In the genomic region with DNA sequence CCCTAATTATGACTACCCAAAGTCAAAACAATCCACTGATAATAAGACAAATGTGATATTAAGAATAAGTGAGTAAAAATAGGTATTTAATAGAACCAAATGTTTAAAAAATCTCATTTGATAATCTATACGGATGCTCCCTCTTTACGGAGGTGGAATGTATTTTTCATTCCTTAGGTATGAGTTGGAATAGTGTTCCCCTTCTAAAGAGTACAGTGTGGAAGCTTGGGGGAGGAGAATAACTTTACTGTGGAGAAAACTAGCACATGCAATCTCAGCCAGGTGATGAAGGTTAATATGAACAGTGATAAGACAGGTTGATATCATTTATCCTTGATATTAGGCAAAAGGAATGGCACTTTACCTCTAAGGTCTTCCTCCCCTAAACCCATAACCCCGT, we compare ENCODE assay signal across 24 cellular contexts.
DNase-seq lines count a peak whose midpoint lies in the region; ATAC-seq and TF ChIP-seq lines count a peak whose summit lies in the region.
"Had no signal": no experiment of that assay in that cellular context is flagged by ENCODE, and none has a peak within 500 bp of the region (broad histone marks: within the 10 kb centered on the region; RNA-seq: fewer than 3 reads in every experiment).

No MANE protein-coding gene starts in this region.

- no CpG with 5 or more reads among the region's 3 CpGs for WGBS in mesendoderm (ENCODE audit: extremely low coverage, insufficient coverage, low lambda C conversion rate)

- no peak overlapping the region for H2BK5ac ChIP-seq in mesendoderm (ENCODE audit: low read length)

- H2AK5ac ChIP-seq in mesendoderm (ENCODE audit: low read length) = no peak overlapping the region

- no peak overlapping the region for H4K8ac ChIP-seq in mesendoderm (ENCODE audit: low read depth, low read length)

- no peak overlapping the region for H3K27ac ChIP-seq in Karpas-422 (ENCODE audit: low read length)
- H3K27ac ChIP-seq in mesendoderm (ENCODE audit: low read depth, low read length) = no peak overlapping the region
- H3K27ac ChIP-seq: BLaER1 treated with 17β-estradiol and CSF1 and Interleukin-3, amounts not matched to agents 10 nM and 100 nM had no signal

- no peaks in the 10 kb centered on the region for H3K9me2 ChIP-seq in Karpas-422 (replicated peaks; ENCODE audit: insufficient read depth, low read length)

- H3K9me3 Mint-ChIP-seq in activated T-cell treated with anti-CD3 and anti-CD28 coated beads, Interleukin-2, amount 50 U/mL, for 24 hours = no peaks in the 10 kb centered on the region
- H3K9me3 Mint-ChIP-seq: CD4-positive, alpha-beta T cell; CD8-positive, alpha-beta memory T cell; GM23338; H9 had no signal

- no peak overlapping the region for H3K27ac Mint-ChIP-seq in activated T-cell treated with anti-CD3 and anti-CD28 coated beads, Interleukin-2, amount 50 U/mL, for 24 hours
- H3K27ac Mint-ChIP-seq: CD14-positive monocyte; CD4-positive, alpha-beta T cell; GM23338; H9 had no signal

- H3K4me2 ChIP-seq in Karpas-422 (ENCODE audit: low read depth, low read length, poor library complexity, severe bottlenecking) (no peak overlapping the region), mesendoderm (ENCODE audit: low read length) (no peak overlapping the region)
- H3K4me2 ChIP-seq: A549; BLaER1 treated with 17β-estradiol and CSF1 and Interleukin-3, amounts not matched to agents 10 nM and 100 nM; GM23338 had no signal

- no peak overlapping the region for H2BK120ac ChIP-seq in mesendoderm (ENCODE audit: low read depth, low read length)

- no peak overlapping the region for H3K9ac ChIP-seq in Karpas-422 (ENCODE audit: low read length)
- H3K9ac ChIP-seq in mesendoderm (ENCODE audit: low read length) = no peak overlapping the region
- H3K9ac ChIP-seq: BLaER1 treated with 17β-estradiol and CSF1 and Interleukin-3, amounts not matched to agents 10 nM and 100 nM had no signal

- no peak overlapping the region for H3K4me3 ChIP-seq in Karpas-422 (ENCODE audit: low read length)
- H3K4me3 ChIP-seq in mesendoderm (ENCODE audit: low read length) = no peak overlapping the region
- H3K4me3 ChIP-seq: A549; BLaER1 treated with 17β-estradiol and CSF1 and Interleukin-3, amounts not matched to agents 10 nM and 100 nM; GM12878; GM23338 had no signal

- H3K4me3 Mint-ChIP-seq in activated T-cell treated with anti-CD3 and anti-CD28 coated beads, Interleukin-2, amount 50 U/mL, for 24 hours = no peak overlapping the region
- H3K4me3 Mint-ChIP-seq: CD14-positive monocyte; CD4-positive, alpha-beta T cell; CD8-positive, alpha-beta memory T cell; GM23338; H9 had no signal

- no peak overlapping the region for H3K18ac ChIP-seq in mesendoderm (ENCODE audit: low read length)

- no peak overlapping the region for H3K4ac ChIP-seq in mesendoderm (ENCODE audit: low read depth, low read length)

- H2AFZ ChIP-seq in Karpas-422 (ENCODE audit: low read length) = no peak overlapping the region
- H2AFZ ChIP-seq: GM23338 had no signal

- H3K27me3 ChIP-seq in Karpas-422 (ENCODE audit: low read length) (no peaks in the 10 kb centered on the region), mesendoderm (ENCODE audit: insufficient read depth, low read length, poor library complexity) (no peaks in the 10 kb centered on the region)
- H3K27me3 ChIP-seq: BLaER1 treated with 17β-estradiol and CSF1 and Interleukin-3, amounts not matched to agents 10 nM and 100 nM had no signal

- peaks cover 3% of the 10 kb centered on the region for H3K27me3 Mint-ChIP-seq in activated T-cell treated with anti-CD3 and anti-CD28 coated beads, Interleukin-2, amount 50 U/mL, for 24 hours
- H3K27me3 Mint-ChIP-seq: CD4-positive, alpha-beta T cell; CD8-positive, alpha-beta memory T cell had no signal

- H3K36me3 ChIP-seq in Karpas-422 (ENCODE audit: insufficient read depth, low read length) (no peaks in the 10 kb centered on the region), mesendoderm (ENCODE audit: control insufficient read depth, insufficient read depth, low read length) (no peaks in the 10 kb centered on the region)
- H3K36me3 ChIP-seq: BE2C; BLaER1 treated with 17β-estradiol and CSF1 and Interleukin-3, amounts not matched to agents 10 nM and 100 nM had no signal

- DNase-seq in EL (peak; percentile 33), Karpas-422 (peak; percentile 16), iris pigment epithelial cell (ENCODE audit: low read depth) (peak; percentile 9), mesendoderm (no peak), NCI-H146 treated with DMSO at 0.1 percent for 48 hours (lab: John Stamatoyannopoulos, UW; ENCODE audit: unreplicated experiment) (no peak), NCI-H1048 (lab: John Stamatoyannopoulos, UW) (no peak)
- DNase-seq in activated T-cell treated with anti-CD3 and anti-CD28 coated beads, Interleukin-2, amount 50 U/mL, for 24 hours = no peak
- DNase-seq: 8988T; ACHN; AML-193; BE2C; CD4-positive, alpha-beta T cell; CD8-positive, alpha-beta memory T cell; DMS 273 treated with DMSO at 0.1 percent for 48 hours; DMS79; GDM1; H9 had no signal

- peak; percentile 68; the same call in 2 of the 3 replicates for ATAC-seq in SK-N-SH treated with all-trans-retinoic acid at 6 μM for 48 hours
- ATAC-seq: A549, GM12878, GM23338, HCT116 had no signal

- no peaks in the 10 kb centered on the region for H3K9me3 ChIP-seq in Karpas-422 (ENCODE audit: low read length)
- H3K9me3 ChIP-seq: A549; BE2C; BLaER1 treated with 17β-estradiol and CSF1 and Interleukin-3, amounts not matched to agents 10 nM and 100 nM had no signal

- no peaks in the 10 kb centered on the region for H3K79me1 ChIP-seq in mesendoderm (ENCODE audit: low read length)

- no peaks in the 10 kb centered on the region for H3K36me3 Mint-ChIP-seq in activated T-cell treated with anti-CD3 and anti-CD28 coated beads, Interleukin-2, amount 50 U/mL, for 24 hours (ENCODE audit: low read depth)
- H3K36me3 Mint-ChIP-seq: CD14-positive monocyte; CD8-positive, alpha-beta memory T cell had no signal

- no peak overlapping the region for H2BK15ac ChIP-seq in mesendoderm (replicated peaks; ENCODE audit: low read depth)

- no peak overlapping the region for H3K56ac ChIP-seq in mesendoderm (ENCODE audit: low read length)

- no peaks in the 10 kb centered on the region for H4K20me1 ChIP-seq in Karpas-422 (ENCODE audit: insufficient read depth, low read depth, low read length)
- H4K20me1 ChIP-seq: BLaER1 treated with 17β-estradiol and CSF1 and Interleukin-3, amounts not matched to agents 10 nM and 100 nM had no signal

- peaks cover 14% of the 10 kb centered on the region for H3K4me1 Mint-ChIP-seq in activated T-cell treated with anti-CD3 and anti-CD28 coated beads, Interleukin-2, amount 50 U/mL, for 24 hours (ENCODE audit: low read depth)
- H3K4me1 Mint-ChIP-seq: CD14-positive monocyte had no signal

- H3K4me1 ChIP-seq in Karpas-422 (ENCODE audit: low read length) = no peaks in the 10 kb centered on the region
- H3K4me1 ChIP-seq in mesendoderm (ENCODE audit: control insufficient read depth, low read depth, low read length) = no peaks in the 10 kb centered on the region
- H3K4me1 ChIP-seq: BE2C; BLaER1 treated with 17β-estradiol and CSF1 and Interleukin-3, amounts not matched to agents 10 nM and 100 nM had no signal

- H3K79me2 ChIP-seq in Karpas-422 (ENCODE audit: low read length) (no peaks in the 10 kb centered on the region), mesendoderm (ENCODE audit: control insufficient read depth, insufficient read depth, low read length) (no peaks in the 10 kb centered on the region)

- no peak overlapping the region for H4K5ac ChIP-seq in mesendoderm (ENCODE audit: low read length)

- no peak overlapping the region for H3K23ac ChIP-seq in mesendoderm (ENCODE audit: low read length)

TF ChIP-seq in SK-N-SH treated with all-trans-retinoic acid at 6 μM for 48 hours, 23 proteins besides CTCF, POLR2A, EP300 and RAD21 (continues in another document):
- TF ChIP-seq CSDC2 (CRISPR knock-in tag; IDR thresholded peaks at IDR 0.05) (no peak), ZFP3 (CRISPR knock-in tag; IDR thresholded peaks at IDR 0.05) (no peak), ESRRG (CRISPR knock-in tag; IDR thresholded peaks at IDR 0.05) (no peak), SNAI2 (CRISPR knock-in tag; IDR thresholded peaks at IDR 0.05) (no peak), ZC3H10 (CRISPR knock-in tag; IDR thresholded peaks at IDR 0.05) (no peak), ZNF8 (CRISPR knock-in tag; IDR thresholded peaks at IDR 0.05) (no peak), RARB (CRISPR knock-in tag; IDR thresholded peaks at IDR 0.05) (no peak), ZNF70 (CRISPR knock-in tag; IDR thresholded peaks at IDR 0.05) (no peak), GLIS3 (CRISPR knock-in tag; IDR thresholded peaks at IDR 0.05) (no peak), BACH2 (CRISPR knock-in tag; IDR thresholded peaks at IDR 0.05; ENCODE audit: borderline replicate concordance) (no peak), PPARA (CRISPR knock-in tag; IDR thresholded peaks at IDR 0.05; ENCODE audit: borderline replicate concordance) (no peak), TCF4 (CRISPR knock-in tag; IDR thresholded peaks at IDR 0.05; ENCODE audit: borderline replicate concordance) (no peak)
- TF ChIP-seq, protein P1, sequence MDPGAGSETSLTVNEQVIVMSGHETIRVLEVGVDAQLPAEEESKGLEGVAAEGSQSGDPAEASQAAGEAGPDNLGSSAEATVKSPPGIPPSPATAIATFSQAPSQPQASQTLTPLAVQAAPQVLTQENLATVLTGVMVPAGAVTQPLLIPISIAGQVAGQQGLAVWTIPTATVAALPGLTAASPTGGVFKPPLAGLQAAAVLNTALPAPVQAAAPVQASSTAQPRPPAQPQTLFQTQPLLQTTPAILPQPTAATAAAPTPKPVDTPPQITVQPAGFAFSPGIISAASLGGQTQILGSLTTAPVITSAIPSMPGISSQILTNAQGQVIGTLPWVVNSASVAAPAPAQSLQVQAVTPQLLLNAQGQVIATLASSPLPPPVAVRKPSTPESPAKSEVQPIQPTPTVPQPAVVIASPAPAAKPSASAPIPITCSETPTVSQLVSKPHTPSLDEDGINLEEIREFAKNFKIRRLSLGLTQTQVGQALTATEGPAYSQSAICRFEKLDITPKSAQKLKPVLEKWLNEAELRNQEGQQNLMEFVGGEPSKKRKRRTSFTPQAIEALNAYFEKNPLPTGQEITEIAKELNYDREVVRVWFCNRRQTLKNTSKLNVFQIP (CRISPR knock-in tag; IDR thresholded peaks at IDR 0.05; ENCODE audit: borderline replicate concordance, low read depth) = no peak
- TF ChIP-seq, protein P2, sequence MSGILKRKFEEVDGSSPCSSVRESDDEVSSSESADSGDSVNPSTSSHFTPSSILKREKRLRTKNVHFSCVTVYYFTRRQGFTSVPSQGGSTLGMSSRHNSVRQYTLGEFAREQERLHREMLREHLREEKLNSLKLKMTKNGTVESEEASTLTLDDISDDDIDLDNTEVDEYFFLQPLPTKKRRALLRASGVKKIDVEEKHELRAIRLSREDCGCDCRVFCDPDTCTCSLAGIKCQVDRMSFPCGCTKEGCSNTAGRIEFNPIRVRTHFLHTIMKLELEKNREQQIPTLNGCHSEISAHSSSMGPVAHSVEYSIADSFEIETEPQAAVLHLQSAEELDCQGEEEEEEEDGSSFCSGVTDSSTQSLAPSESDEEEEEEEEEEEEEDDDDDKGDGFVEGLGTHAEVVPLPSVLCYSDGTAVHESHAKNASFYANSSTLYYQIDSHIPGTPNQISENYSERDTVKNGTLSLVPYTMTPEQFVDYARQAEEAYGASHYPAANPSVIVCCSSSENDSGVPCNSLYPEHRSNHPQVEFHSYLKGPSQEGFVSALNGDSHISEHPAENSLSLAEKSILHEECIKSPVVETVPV (CRISPR knock-in tag; IDR thresholded peaks at IDR 0.05) = no peak

Comparison
In these comparisons a context has a peak if more than half of its experiments do, and no peak if none do; other contexts are left out.
1. DNase-seq: peak in EL (single experiment), Karpas-422 (single experiment) and iris pigment epithelial cell (single experiment); none in activated T-cell treated with anti-CD3 and anti-CD28 coated beads, Interleukin-2, amount 50 U/mL, for 24 hours (single experiment), mesendoderm (single experiment), NCI-H146 treated with DMSO at 0.1 percent for 48 hours (single experiment) and NCI-H1048 (single experiment).